Comparison of ENCODE assay signal across 9 cellular contexts in the genomic region with DNA sequence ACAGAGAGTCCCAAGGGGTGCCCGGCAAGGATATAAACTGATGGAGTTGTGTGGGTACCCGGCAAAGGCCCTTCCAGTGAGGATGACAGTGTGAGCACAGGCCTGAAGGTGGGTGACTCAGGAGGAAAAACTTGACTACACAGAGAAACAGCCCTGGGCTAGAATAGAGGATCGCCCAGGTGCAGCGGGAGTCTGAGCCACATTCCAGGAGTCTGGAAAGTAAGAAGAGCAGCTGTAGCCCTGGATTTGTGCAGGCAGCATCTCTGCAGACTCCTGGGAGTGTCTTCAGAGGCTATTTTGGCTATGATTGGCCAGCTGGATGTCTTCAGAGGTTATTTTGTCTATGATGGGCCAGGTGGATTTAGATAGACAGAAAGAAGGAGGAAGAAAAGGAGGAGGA.
"Had no signal": no experiment of that assay in that cellular context is flagged by ENCODE, and none has a peak within 500 bp of the region (broad histone marks: within the 10 kb centered on the region; RNA-seq: fewer than 3 reads in every experiment).

No MANE protein-coding gene starts in this region.

- H2AFZ ChIP-seq: GM23248, GM23338 had no signal

- H3K4me1 ChIP-seq: HAP-1 had no signal

- H3K9ac ChIP-seq: GM23248 had no signal

- H3K27ac ChIP-seq: GM23248 had no signal

- H3K36me3 ChIP-seq: HAP-1 had no signal

- H3K9me3 ChIP-seq: HAP-1 had no signal

- ATAC-seq: GM23338, HCT116 had no signal

- DNase-seq: GM23248, GOT3, H7, H9, HCEC 1CT, HFFc6 had no signal

- H3K4me2 ChIP-seq: GM23338 had no signal

- H3K4me3 ChIP-seq: GM23248, GM23338, HAP-1 had no signal
